Comparison of ENCODE assay signal across 8 cellular contexts in genomic region chr3:107598926-107599754, GRCh38.
DNase-seq lines count a peak whose midpoint lies in the region; ATAC-seq and TF ChIP-seq lines count a peak whose summit lies in the region.

No MANE protein-coding gene starts in this region.

- H3K36me3 Mint-ChIP-seq in activated CD4-positive, alpha-beta T cell treated with anti-CD3 and anti-CD28 coated beads, Interleukin-2, amount 10 ng/mL, durations not matched to agents 24 days and 14 days (ENCODE audit: low read depth): peaks cover 11% of the 10 kb centered on the region

- peaks cover 15% of the 10 kb centered on the region for H3K4me1 ChIP-seq in HAP-1
- peaks cover 26% of the 10 kb centered on the region for H3K4me1 ChIP-seq in lower lobe of right lung

- H3K4me3 ChIP-seq in GM12864 (ENCODE audit: low read depth, low read length) (peak overlapping the region; percentile 59), HAP-1 (no peak overlapping the region), MG63 (peak overlapping the region; percentile 42), lower lobe of right lung (peak overlapping the region; percentile 46)

- peaks cover 34% of the 10 kb centered on the region for H3K4me1 Mint-ChIP-seq in activated CD4-positive, alpha-beta T cell treated with anti-CD3 and anti-CD28 coated beads, Interleukin-2, amount 10 ng/mL, durations not matched to agents 24 days and 14 days

- H3K36me3 ChIP-seq in HAP-1 (replicated peaks) (no peaks in the 10 kb centered on the region), MG63 (peaks cover 7% of the 10 kb centered on the region; the same call in 1 of the 2 replicates), lower lobe of right lung (no peaks in the 10 kb centered on the region)

- H3K27me3 ChIP-seq in HAP-1 (ENCODE audit: low read depth): no peaks in the 10 kb centered on the region
- no peaks in the 10 kb centered on the region for H3K27me3 ChIP-seq in MG63
- H3K27me3 ChIP-seq in lower lobe of right lung (ENCODE audit: low read depth): no peaks in the 10 kb centered on the region

- H3K4me3 Mint-ChIP-seq in activated CD4-positive, alpha-beta T cell treated with anti-CD3 and anti-CD28 coated beads, Interleukin-2, amount 10 ng/mL, durations not matched to agents 24 days and 14 days: peak overlapping the region; percentile 82

- DNase-seq in GM12864 (ENCODE audit: low read depth) (peak; percentile 22), HAP-1 (ENCODE audit: low spot score in 2 of 2) (peak; percentile 16 to 45), MG63 (peak; percentile 55), ecto neural progenitor cell (ENCODE audit: low spot score) (peak; percentile 65), lower lobe of right lung (peak; percentile 55), NCI-H1092 (lab: John Stamatoyannopoulos, UW) (no peak)
- peak; percentile 84 for DNase-seq in activated CD4-positive, alpha-beta T cell treated with anti-CD3 and anti-CD28 coated beads, Interleukin-2, amount 10 ng/mL, durations not matched to agents 24 days and 14 days
- DNase-seq in stimulated activated CD8-positive, alpha-beta memory T cell treated with anti-CD3 and anti-CD28 coated beads, Interleukin-4, amount 100 ng/mL, for 24 hours (ENCODE audit: low read depth): peak; percentile 11

- peak overlapping the region; percentile 78 for H3K27ac Mint-ChIP-seq in activated CD4-positive, alpha-beta T cell treated with anti-CD3 and anti-CD28 coated beads, Interleukin-2, amount 10 ng/mL, durations not matched to agents 24 days and 14 days

- intact Hi-C loops in activated CD4-positive, alpha-beta T cell treated with anti-CD3 and anti-CD28 coated beads, Interleukin-2, amount 10 ng/mL, durations not matched to agents 24 days and 14 days (cut with micrococcal nuclease): loop anchor here (1.0 to 10.0 kb wide), 3 partner anchors 10 to 164 kb away; partner anchors contain the start of gene BBX
- intact Hi-C loops in lower lobe of right lung (cut with DNase I): no loop called here

- H3K9me3 Mint-ChIP-seq in activated CD4-positive, alpha-beta T cell treated with anti-CD3 and anti-CD28 coated beads, Interleukin-2, amount 10 ng/mL, durations not matched to agents 24 days and 14 days: peaks cover 4% of the 10 kb centered on the region

- ATAC-seq in lower lobe of right lung: peak; percentile 90 to 92

- no peaks in the 10 kb centered on the region for H3K27me3 Mint-ChIP-seq in activated CD4-positive, alpha-beta T cell treated with anti-CD3 and anti-CD28 coated beads, Interleukin-2, amount 10 ng/mL, durations not matched to agents 24 days and 14 days

- TF ChIP-seq CTCF in GM12864 (IDR thresholded peaks at IDR 0.05; ENCODE audit: low read depth, low read length, missing control alignments): no peak
- no peak for TF ChIP-seq CTCF in lower lobe of right lung (IDR thresholded peaks at IDR 0.05)

- H3K27ac ChIP-seq in lower lobe of right lung: peak overlapping the region; percentile 75

- in situ Hi-C loops in HAP-1 (cut with MboI; ENCODE audit: low sequenced_read_pairs): no loop called here

- H3K9me3 ChIP-seq in HAP-1 (no peaks in the 10 kb centered on the region; the same call in 1 of the 2 replicates), MG63 (peaks cover 7% of the 10 kb centered on the region), lower lobe of right lung (no peaks in the 10 kb centered on the region)
